18 cellular contexts compared by ENCODE assay signal in the genomic region with DNA sequence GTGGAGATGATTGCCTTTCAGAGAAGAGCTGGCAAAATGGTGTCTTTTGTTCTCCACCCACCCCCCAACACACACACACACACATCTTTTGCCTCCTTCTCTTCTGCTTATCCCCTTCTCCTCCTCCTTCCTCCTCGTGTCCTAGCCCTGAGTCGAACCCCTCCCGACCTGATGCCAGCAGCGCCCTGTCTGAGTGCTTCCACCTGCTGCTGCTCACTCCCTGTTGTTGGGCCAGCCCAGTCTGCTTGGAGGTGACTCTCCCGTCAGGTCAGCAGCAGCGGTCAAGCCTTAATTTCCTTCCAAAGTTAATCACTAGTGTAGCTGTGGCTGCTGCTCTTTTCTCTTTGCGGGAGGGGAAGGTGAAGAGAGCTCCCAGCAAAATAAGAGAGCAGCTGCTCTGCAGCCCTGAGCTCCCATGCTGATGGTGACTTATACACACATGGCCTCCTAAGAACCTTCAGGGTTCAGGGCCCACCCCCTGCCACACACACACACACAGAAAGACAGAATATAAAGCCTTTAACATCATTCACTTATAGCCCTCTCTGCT. TPM values are rescaled to one million over a fixed set of nuclear protein-coding genes. Genes with fewer than 3 reads are reported as not detected.
DNase-seq lines count a peak whose midpoint lies in the region; ATAC-seq, FAIRE-seq and TF ChIP-seq lines count a peak whose summit lies in the region.
"Had no signal": no experiment of that assay in that cellular context is flagged by ENCODE, and none has a peak within 500 bp of the region (broad histone marks: within the 10 kb centered on the region; RNA-seq: fewer than 3 reads in every experiment).

No MANE protein-coding gene starts in this region.

- no peak overlapping the region for H4K91ac ChIP-seq in neuronal stem cell (ENCODE audit: low read depth, low read length, poor library complexity)

- no peak overlapping the region for H4K8ac ChIP-seq in neuronal stem cell (ENCODE audit: low read depth, low read length)

- no peak overlapping the region for H3K4ac ChIP-seq in neuronal stem cell (ENCODE audit: low read length)

- no peak overlapping the region for H2BK5ac ChIP-seq in neuronal stem cell (ENCODE audit: low read length)

- ATAC-seq in foreskin keratinocyte = no peak

- H3K79me1 ChIP-seq in neuronal stem cell (ENCODE audit: low read depth, low read length) = no peaks in the 10 kb centered on the region

- no peak for FAIRE-seq in HTR-8/SVneo (lab: Jason Lieb, UNC)

- WGBS in iPS DF 6.9 (ENCODE audit: insufficient coverage, insufficient read length) = no CpG with 5 or more reads among the region's 7 CpGs
- no CpG with 5 or more reads among the region's 7 CpGs for WGBS in neuronal stem cell (ENCODE audit: extremely low coverage in 2 of 2, insufficient read length in 2 of 2, insufficient replicate concordance in 1 of 2), 2 donors

- H3K27ac ChIP-seq in A673 (ENCODE audit: low read depth, low read length, poor library complexity, severe bottlenecking) (peak overlapping the region; percentile 21), SK-N-MC (no peak overlapping the region), iPS DF 6.9 (ENCODE audit: low read length) (no peak overlapping the region), neuronal stem cell (replicated peaks; ENCODE audit: low read length) (no peak overlapping the region), foreskin keratinocyte (no peak overlapping the region)
- H3K27ac ChIP-seq: adrenal gland, colonic mucosa, parathyroid adenoma, SJSA1 had no signal

- CTCF ChIA-PET in A673 (lab: Charles Lee) = no interaction called here

- peak overlapping the region; percentile 95 for H3K18ac ChIP-seq in neuronal stem cell (ENCODE audit: low read length)

- H3K9me3 ChIP-seq in A673 (ENCODE audit: low read depth, low read length, poor library complexity, severe bottlenecking) (no peaks in the 10 kb centered on the region), SK-N-MC (ENCODE audit: low read depth, low read length) (no peaks in the 10 kb centered on the region), iPS DF 6.9 (ENCODE audit: control insufficient read depth, insufficient read depth, low read length) (no peaks in the 10 kb centered on the region), neuronal stem cell (replicated peaks in 1 of 2; ENCODE audit: control insufficient read depth in 2 of 2, insufficient read depth in 1 of 2, low read depth in 1 of 2, low read length in 2 of 2) (peaks cover 0 to 6% of the 10 kb centered on the region in 2 donors)
- H3K9me3 ChIP-seq: adrenal gland, colonic mucosa, SJSA1 had no signal

- peak overlapping the region; percentile 21 for H3K14ac ChIP-seq in neuronal stem cell (ENCODE audit: low read length)

- peak overlapping the region; percentile 43 for H3K4me2 ChIP-seq in neuronal stem cell (ENCODE audit: insufficient read depth, low read length, poor library complexity, severe bottlenecking)

- peak overlapping the region; percentile 88 for H2AFZ ChIP-seq in neuronal stem cell (ENCODE audit: low read length)
- H2AFZ ChIP-seq: parathyroid adenoma had no signal

- H3K36me3 ChIP-seq in A673 (ENCODE audit: insufficient read depth, low read length, poor library complexity, severe bottlenecking) (no peaks in the 10 kb centered on the region), SK-N-MC (ENCODE audit: insufficient read depth, low read length) (no peaks in the 10 kb centered on the region), iPS DF 6.9 (ENCODE audit: control insufficient read depth, insufficient read depth, low read length) (no peaks in the 10 kb centered on the region), neuronal stem cell (replicated peaks in 1 of 2; ENCODE audit: control insufficient read depth in 2 of 2, insufficient read depth in 2 of 2, low read length in 2 of 2) (no peaks in the 10 kb centered on the region)
- H3K36me3 ChIP-seq: adrenal gland, colonic mucosa, SJSA1 had no signal

- H3K27me3 ChIP-seq in A673 (replicated peaks; ENCODE audit: insufficient read depth, low read depth, low read length, poor library complexity) = no peaks in the 10 kb centered on the region
- peaks cover 5% of the 10 kb centered on the region; the same call in 1 of the 2 replicates for H3K27me3 ChIP-seq in iPS DF 6.9 (ENCODE audit: control insufficient read depth, insufficient read depth, low read length)
- peaks cover 0 to 31% (median 0%) of the 10 kb centered on the region in 3 experiments for H3K27me3 ChIP-seq in neuronal stem cell (ENCODE audit: control insufficient read depth in 3 of 3, insufficient read depth in 3 of 3, low read depth in 1 of 3, low read length in 3 of 3)
- peaks cover 10% of the 10 kb centered on the region for H3K27me3 ChIP-seq in foreskin keratinocyte

- H2BK120ac ChIP-seq in neuronal stem cell (ENCODE audit: low read depth, low read length) = peak overlapping the region; percentile 37

- H3K9ac ChIP-seq in SK-N-MC (ENCODE audit: insufficient read length) (no peak overlapping the region), neuronal stem cell (ENCODE audit: low read depth, low read length, poor library complexity) (peak overlapping the region; percentile 7)
- H3K9ac ChIP-seq: parathyroid adenoma had no signal

- intact Hi-C loops in A673 (cut with micrococcal nuclease; ENCODE audit: unreplicated experiment) = no loop called here

- no peak overlapping the region for H2AK5ac ChIP-seq in neuronal stem cell (ENCODE audit: low read depth, low read length)

- H3K4me3 ChIP-seq in A673 (ENCODE audit: low read depth, low read length, poor library complexity, severe bottlenecking) (peak overlapping the region; percentile 12), SK-N-MC (peak overlapping the region; percentile 52), iPS DF 6.9 (ENCODE audit: low read length) (peak overlapping the region; percentile 57; the same call in 1 of the 2 replicates), neuronal stem cell (ENCODE audit: low read length in 2 of 2) (peak overlapping the region in 1 of 2 donors; percentile 21)
- H3K4me3 ChIP-seq: adrenal gland, colonic mucosa, SJSA1 had no signal

- peaks cover 17% of the 10 kb centered on the region for H3K4me1 ChIP-seq in A673 (ENCODE audit: insufficient read depth, low read length, poor library complexity, severe bottlenecking)
- H3K4me1 ChIP-seq in iPS DF 6.9 (ENCODE audit: control insufficient read depth, insufficient read depth, low read length) = no peaks in the 10 kb centered on the region
- H3K4me1 ChIP-seq in neuronal stem cell (ENCODE audit: control insufficient read depth in 2 of 2, insufficient read depth in 1 of 2, low read depth in 1 of 2, low read length in 2 of 2) = peaks cover 8 to 10% of the 10 kb centered on the region in 2 donors
- no peaks in the 10 kb centered on the region for H3K4me1 ChIP-seq in foreskin keratinocyte
- H3K4me1 ChIP-seq: adrenal gland, colonic mucosa, parathyroid adenoma, SJSA1 had no signal

- no peak overlapping the region for H2BK12ac ChIP-seq in neuronal stem cell (ENCODE audit: low read length)

- H3K23ac ChIP-seq in neuronal stem cell (ENCODE audit: low read depth, low read length, poor library complexity) = no peak overlapping the region

- H2BK15ac ChIP-seq in neuronal stem cell (ENCODE audit: low read length) = no peak overlapping the region

- POLR2A ChIA-PET in A673 (lab: Charles Lee; ENCODE audit: low non-redundant PET) = no interaction called here

- DNase-seq in A673 (ENCODE audit: low spot score) (no peak), SK-N-MC (ENCODE audit: low read depth, low spot score) (no peak), iPS DF 6.9 (ENCODE audit: low read depth, low spot score) (peak; percentile 18), neuronal stem cell (ENCODE audit: low spot score) (no peak), medulla oblongata (ENCODE audit: extremely low spot score) (no peak), HTR-8/SVneo (ENCODE audit: insufficient read length, low spot score) (no peak), NCI-H2081 (lab: John Stamatoyannopoulos, UW) (no peak), foreskin keratinocyte (no peak)
- DNase-seq: activated CD4-positive, alpha-beta T cell treated with anti-CD3 and anti-CD28 coated beads, Interleukin-2, amount 10 ng/mL, durations not matched to agents 7 days and 5 days; activated T-cell treated with anti-CD3 and anti-CD28 coated beads, Interleukin-2, amount 50 U/mL, for 24 hours; adrenal gland; colonic mucosa; hippocampal formation; NCI-H1694; OCI-M1; stimulated activated CD4-positive, alpha-beta T cell treated with anti-CD3 and anti-CD28 coated beads, Interleukin-15, amount 100 ng/mL, for 24 hours had no signal

- TF ChIP-seq CTCF in A673 (conservative IDR thresholded peaks at IDR 0.05; ENCODE audit: low read depth, low read length) (no peak), foreskin keratinocyte (conservative IDR thresholded peaks at IDR 0.05) (no peak)

- no TSS peak for BruUV-seq in A673 (replicated peaks; lab: Mats Ljungman, UMichigan)

RNA-seq across cellular contexts. Expression of gene GAS1, which starts 43.8 kb away (rescaled TPM):
- total RNA-seq in A673 (2021) (57.5 and 73.0 TPM in 2 replicates), foreskin keratinocyte (0.99 and 1.2 TPM in 2 replicates)
- 54.5 TPM for polyA plus RNA-seq in neuronal stem cell (2013, experiment 1 of 2)
- polyA plus RNA-seq in neuronal stem cell (2013, experiment 2 of 2) = 55.0 TPM
- polyA plus RNA-seq in foreskin keratinocyte = 0.66 and 0.72 TPM in 2 replicates

Comparison
In these comparisons a context has a peak if more than half of its experiments do, and no peak if none do; other contexts are left out.
1. RNA of gene GAS1, which starts 43.8 kb away (total RNA-seq): 57.5 to 73.0 TPM in A673; 0.99 to 1.2 TPM in foreskin keratinocyte; every median in the first group is over 10 times any median in the second.